In the genomic region with DNA sequence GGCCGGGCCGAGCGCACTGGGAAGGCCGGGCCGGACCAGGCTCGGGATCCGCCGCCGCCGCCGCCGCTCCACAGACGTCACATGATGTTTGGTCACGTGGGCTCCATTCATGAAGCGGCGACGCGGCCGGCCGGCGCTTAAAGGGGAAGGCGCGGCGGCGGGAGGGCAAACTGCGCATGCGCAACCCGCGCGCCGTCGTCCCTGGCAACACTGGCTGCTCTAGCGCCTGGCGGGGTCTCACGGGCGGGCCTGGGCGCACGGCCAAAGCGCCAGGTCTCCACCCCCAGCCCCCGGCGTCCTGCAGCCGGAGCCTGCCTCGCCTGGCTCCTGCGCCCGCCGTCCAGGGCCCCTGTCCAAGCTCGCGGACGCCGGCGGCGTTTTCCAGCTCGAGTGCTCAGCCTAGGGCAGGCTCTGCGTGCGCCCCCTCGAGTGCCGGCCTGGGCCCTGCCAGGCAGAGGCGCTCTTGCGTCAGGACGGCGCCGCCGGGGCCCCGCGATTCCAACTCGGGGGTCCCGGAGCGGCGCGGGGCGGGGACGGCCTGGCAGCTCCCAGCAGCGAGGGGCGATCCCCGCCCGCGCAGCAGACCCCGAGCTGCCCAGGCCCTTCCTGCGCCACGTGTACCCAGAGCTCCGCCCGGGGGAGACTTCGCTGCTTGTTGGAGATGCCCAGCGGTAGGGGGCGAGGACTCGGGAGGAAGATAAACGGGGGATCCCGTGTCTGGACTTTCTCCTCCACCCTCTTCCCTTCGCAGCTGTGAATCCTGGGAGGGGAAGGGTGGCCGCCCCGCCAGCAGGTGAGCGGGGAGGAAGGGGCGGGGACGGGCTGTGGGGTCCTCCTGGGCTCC, we compare ENCODE assay signal across 8 cellular contexts. TPM values are rescaled to one million over a fixed set of nuclear protein-coding genes. Genes with fewer than 3 reads are reported as not detected.
A peak's percentile ranks its signal among the peaks of the same experiment; 100 is the strongest.
DNase-seq lines count a peak whose midpoint lies in the region; ATAC-seq, FAIRE-seq and TF ChIP-seq lines count a peak whose summit lies in the region.

MAFG (minus strand) TSS at position 83 of the 844 bp plus-strand sequence. CDS start 4,550 bp downstream, outside the sequence.

- peak within 1 kb of the TSS; percentile 24 for H2AFZ ChIP-seq in keratinocyte (ENCODE audit: control insufficient read depth, low read length)

- peaks cover 40% of the 10 kb centered on the region for H3K79me2 ChIP-seq in keratinocyte (ENCODE audit: control insufficient read depth, insufficient read depth, low read length)

- no peaks in the 10 kb centered on the region for H3K9me1 ChIP-seq in keratinocyte (ENCODE audit: control insufficient read depth, extremely low read depth, insufficient read depth, low read length)

- DNase-seq in AG08396 (ENCODE audit: low spot score) (peak; percentile 99), NCI-H446 (lab: John Stamatoyannopoulos, UW) (peak; percentile 97 to 99), keratinocyte (ENCODE audit: low read depth, low spot score) (no peak)
- DNase-seq in activated CD4-positive, CD25-positive, alpha-beta regulatory T cell treated with anti-CD3 and anti-CD28 coated beads, Interleukin-2, amount 50 U/mL, for 16 hours (ENCODE audit: low read depth, low spot score): peak; percentile 77
- DNase-seq in central memory CD4-positive, alpha-beta T cell: peak; percentile 89
- DNase-seq in stimulated activated CD4-positive, alpha-beta T cell treated with anti-CD3 and anti-CD28 coated beads, Interleukin-15, amount 100 ng/mL, for 1 hour (ENCODE audit: low read depth in 1 of 2, low spot score in 1 of 2): peak; percentile 75 to 85

- dilution Hi-C loops in keratinocyte (cut with MboI; ENCODE audit: extremely low pct_ligation_motif_present, low sequenced_read_pairs): no loop called here

- peaks cover 5% of the 10 kb centered on the region for H4K20me1 ChIP-seq in keratinocyte (ENCODE audit: control insufficient read depth, extremely low read depth, insufficient read depth, low read length)

- H3K27ac ChIP-seq in keratinocyte (ENCODE audit: control insufficient read depth, insufficient read depth, low read length): peak within 1 kb of the TSS; percentile 85

- TF ChIP-seq CTCF in keratinocyte (optimal IDR thresholded peaks at IDR 0.05 in 1 of 3, IDR thresholded peaks at IDR 0.05 in 1 of 3, conservative IDR thresholded peaks at IDR 0.05 in 1 of 3; ENCODE audit: extremely low read depth in 1 of 3, insufficient read depth in 2 of 3, low read length in 3 of 3): peak in 1 of 3 experiments; percentile 44

- H3K4me1 ChIP-seq in keratinocyte (ENCODE audit: control insufficient read depth, extremely low read depth, insufficient read depth, low read length): peaks cover 34% of the 10 kb centered on the region

- H3K4me3 ChIP-seq in keratinocyte (ENCODE audit: control insufficient read depth in 2 of 3, extremely low read depth in 1 of 3, insufficient read depth in 2 of 3, low read depth in 1 of 3, low read length in 3 of 3): peak within 1 kb of the TSS; percentile 78 to 84 (median 79)

- FAIRE-seq in keratinocyte (lab: Jason Lieb, UNC): no peak

- H3K27me3 ChIP-seq in keratinocyte (ENCODE audit: control insufficient read depth, extremely low read depth, insufficient read depth, low read length): no peaks in the 10 kb centered on the region

- H3K9me3 ChIP-seq in keratinocyte (ENCODE audit: control insufficient read depth, low read depth, low read length): no peaks in the 10 kb centered on the region

- H3K4me2 ChIP-seq in keratinocyte (ENCODE audit: control insufficient read depth, extremely low read depth, insufficient read depth, low read depth, low read length): peak within 1 kb of the TSS; percentile 84

- H3K36me3 ChIP-seq in keratinocyte (ENCODE audit: control insufficient read depth in 2 of 2, extremely low read depth in 1 of 2, insufficient read depth in 2 of 2, low read length in 2 of 2): no peaks in the 10 kb centered on the region

- ATAC-seq in GM18909 (IDR thresholded peaks at IDR 0.05; ENCODE audit: poor library complexity, unreplicated experiment): peak; percentile 62
- peak; percentile 70 for ATAC-seq in HG03354 (IDR thresholded peaks at IDR 0.05; ENCODE audit: poor library complexity, severe bottlenecking, unreplicated experiment)

- peak within 1 kb of the TSS; percentile 88 for H3K9ac ChIP-seq in keratinocyte (ENCODE audit: control insufficient read depth, extremely low read depth, insufficient read depth, low read length)

RNA-seq across cellular contexts. Expression of gene MAFG, which starts in this region (rescaled TPM):
- polyA plus RNA-seq in keratinocyte: 8.3 to 12.1 TPM (median 9.4 TPM) in 3 replicates
- 13.3 TPM for polyA plus RNA-seq in keratinocyte (2011; ENCODE audit: low read depth)
- polyA plus RNA-seq in keratinocyte (2011; cell fraction: cytosol; rRNA removed): 8.2 and 9.7 TPM in 2 replicates
- 43.0 and 46.6 TPM in 2 replicates for polyA plus RNA-seq in keratinocyte (2011; cell fraction: nucleus; rRNA removed)
- polyA plus RNA-seq in keratinocyte (2012; ENCODE audit: low replicate concordance): 10.2 and 21.0 TPM in 2 replicates
- polyA minus RNA-seq in keratinocyte: 6.7 to 18.1 TPM (median 6.7 TPM) in 3 replicates
- polyA minus RNA-seq in keratinocyte (2011; cell fraction: cytosol; rRNA and poly(A)+ RNA removed): 6.5 TPM
- polyA minus RNA-seq in keratinocyte (2011; cell fraction: nucleus; rRNA and poly(A)+ RNA removed): 8.4 and 9.5 TPM in 2 replicates
